ENCODE assay signal across 1 cellular context in genomic region chr7:123961731-123962130, GRCh38.
TF ChIP-seq lines count a peak whose summit lies in the region.

No MANE protein-coding gene starts in this region.

TF ChIP-seq in GM23338, 12 proteins besides CTCF, POLR2A, EP300 and RAD21 (continued from another document):
- TF ChIP-seq ZNF462 (CRISPR knock-in tag; IDR thresholded peaks at IDR 0.05) (no peak), NANOG (IDR thresholded peaks at IDR 0.05; ENCODE audit: borderline replicate concordance) (no peak), ZNF331 (CRISPR knock-in tag; IDR thresholded peaks at IDR 0.05; ENCODE audit: low read depth) (no peak), JUNB (IDR thresholded peaks at IDR 0.05; ENCODE audit: unreplicated experiment) (no peak), ZNF114 (CRISPR knock-in tag; IDR thresholded peaks at IDR 0.05) (no peak), STAT1 (IDR thresholded peaks at IDR 0.05; ENCODE audit: unreplicated experiment) (no peak)
